ENCODE assay signal across 23 cellular contexts in genomic region chr13:87361216-87361615, GRCh38.
DNase-seq lines count a peak whose midpoint lies in the region; ATAC-seq lines count a peak whose summit lies in the region.
"Had no signal": no experiment of that assay in that cellular context is flagged by ENCODE, and none has a peak within 500 bp of the region (broad histone marks: within the 10 kb centered on the region; RNA-seq: fewer than 3 reads in every experiment).

No MANE protein-coding gene starts in this region.

- no peak for DNase-seq in left lobe of liver (ENCODE audit: low spot score)
- no peak for DNase-seq in NCI-H345 treated with DMSO at 0.1 percent for 48 hours (lab: John Stamatoyannopoulos, UW; ENCODE audit: unreplicated experiment)
- DNase-seq: 8988T; ACHN; AML-193; BE2C; C1 segment of cervical spinal cord; Caco-2; Calu3; CD4-positive, alpha-beta memory T cell; CD4-positive, alpha-beta T cell; CD4-positive, CD25-positive, alpha-beta regulatory T cell; CD8-positive, alpha-beta memory T cell; CD8-positive, alpha-beta T cell; COR-L47; DMS 273 treated with DMSO at 0.1 percent for 48 hours; DMS153; DMS53; DMS79; DMS79 treated with DMSO at 0.1 percent for 48 hours; DND-41; EL had no signal

- ATAC-seq in left lobe of liver, result peak; percentile 86
- ATAC-seq: A549; CD8-positive, alpha-beta T cell had no signal
